Comparison of ENCODE assay signal across 9 cellular contexts in the genomic region with DNA sequence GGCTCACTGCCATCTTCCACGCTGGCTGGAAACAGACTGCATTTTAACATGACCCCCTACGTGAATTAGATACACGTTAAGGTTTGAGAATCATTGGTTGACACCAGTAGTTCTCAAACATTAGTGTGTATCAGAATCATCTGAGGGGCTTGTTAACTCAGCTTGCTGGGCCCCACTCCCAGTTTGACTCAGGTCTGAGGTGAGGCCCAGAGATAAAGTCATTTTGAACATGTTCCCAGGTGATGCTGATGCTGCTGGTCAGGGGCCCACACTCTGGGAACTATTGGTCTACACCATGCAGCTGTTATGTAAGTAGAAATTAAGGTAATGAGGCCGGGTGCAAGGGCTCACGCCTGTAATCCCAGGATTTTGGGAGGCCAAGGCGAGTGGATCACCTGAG. TPM values are rescaled to one million over a fixed set of nuclear protein-coding genes. Genes with fewer than 3 reads are reported as not detected.
DNase-seq lines count a peak whose midpoint lies in the region; ATAC-seq and TF ChIP-seq lines count a peak whose summit lies in the region.
"Had no signal": no experiment of that assay in that cellular context is flagged by ENCODE, and none has a peak within 500 bp of the region (broad histone marks: within the 10 kb centered on the region; RNA-seq: fewer than 3 reads in every experiment).

No MANE protein-coding gene starts in this region.

- no peak overlapping the region for H2AFZ ChIP-seq in OCI-LY7 (ENCODE audit: low read length)

- no peak for TF ChIP-seq EP300 in esophagus muscularis mucosa (IDR thresholded peaks at IDR 0.05)

- DNase-seq in GM06990 (ENCODE audit: extremely low read depth, insufficient read length) (no peak), OCI-LY7 (ENCODE audit: low spot score) (no peak), esophagus muscularis mucosa (ENCODE audit: extremely low spot score) (no peak), thyroid gland (no peak), CD1c-positive myeloid dendritic cell (ENCODE audit: extremely low spot score) (no peak)
- DNase-seq: left ventricle myocardium superior; stimulated activated CD4-positive, alpha-beta T cell treated with anti-CD3 and anti-CD28 coated beads, Interleukin-4, amount 100 ng/mL, for 1 hour had no signal

- peak overlapping the region; percentile 81 for H3K4me3 ChIP-seq in GM06990 (replicated peaks; ENCODE audit: low read depth, low read length)
- peak overlapping the region; percentile 77 for H3K4me3 ChIP-seq in OCI-LY7 (ENCODE audit: low read depth, low read length, poor library complexity, severe bottlenecking)
- peak overlapping the region in 2 of 4 donors; percentile 71 to 83 for H3K4me3 ChIP-seq in esophagus muscularis mucosa
- H3K4me3 ChIP-seq in skeletal muscle satellite cell (ENCODE audit: low read length) = no peak overlapping the region
- H3K4me3 ChIP-seq in thyroid gland (replicated peaks in 1 of 3) = no peak overlapping the region

- CTCF ChIA-PET in OCI-LY7 (lab: Charles Lee; ENCODE audit: unreplicated experiment) = interaction anchor here (0.5 to 1.1 kb wide), 2 partner anchors 11 to 246 kb away, joined by 5 read pairs; no protein-coding TSS in a partner anchor

- intact Hi-C loops in OCI-LY7 (cut with micrococcal nuclease; ENCODE audit: unreplicated experiment) = no loop called here
- intact Hi-C loops in esophagus muscularis mucosa (cut with DNase I) = no loop called here
- intact Hi-C loops in thyroid gland (cut with DNase I) = no loop called here

- POLR2A ChIA-PET in OCI-LY7 (lab: Charles Lee) = interaction anchor here (0.6 to 4.5 kb wide), 4 partner anchors 9 to 1538 kb away, joined by 3 to 49 read pairs (median 7); no protein-coding TSS in a partner anchor

- peaks cover 4% of the 10 kb centered on the region; the same call in 1 of the 2 replicates for H3K9me3 ChIP-seq in OCI-LY7 (ENCODE audit: low read length)
- H3K9me3 ChIP-seq in esophagus muscularis mucosa = no peaks in the 10 kb centered on the region
- no peaks in the 10 kb centered on the region for H3K9me3 ChIP-seq in skeletal muscle satellite cell (replicated peaks; ENCODE audit: low read length)
- H3K9me3 ChIP-seq in thyroid gland = no peaks in the 10 kb centered on the region

- BruUV-seq in OCI-LY7 (replicated peaks; lab: Mats Ljungman, UMichigan) = no TSS peak

- TF ChIP-seq CTCF in GM06990 (IDR thresholded peaks at IDR 0.05; ENCODE audit: insufficient read depth, low read length, poor library complexity, severe bottlenecking) (no peak), OCI-LY7 (conservative IDR thresholded peaks at IDR 0.05; ENCODE audit: low read length) (no peak), esophagus muscularis mucosa (IDR thresholded peaks at IDR 0.05) (no peak), thyroid gland (IDR thresholded peaks at IDR 0.05) (no peak)

- peaks cover 66% of the 10 kb centered on the region for H3K4me1 ChIP-seq in OCI-LY7 (ENCODE audit: insufficient read depth, low read length, poor library complexity, severe bottlenecking)
- peaks cover 17 to 47% (median 31%) of the 10 kb centered on the region in 4 donors for H3K4me1 ChIP-seq in esophagus muscularis mucosa
- peaks cover 13% of the 10 kb centered on the region for H3K4me1 ChIP-seq in skeletal muscle satellite cell (ENCODE audit: control insufficient read depth, insufficient read depth, low read length)
- peaks cover 7 to 20% of the 10 kb centered on the region in 2 donors for H3K4me1 ChIP-seq in thyroid gland

- H3K36me3 ChIP-seq in GM06990 (ENCODE audit: control insufficient read depth, insufficient read depth, low read length) (peaks cover 8% of the 10 kb centered on the region), OCI-LY7 (ENCODE audit: insufficient read depth, low read length) (peaks cover 30% of the 10 kb centered on the region), esophagus muscularis mucosa (peaks cover 14 to 29% (median 29%) of the 10 kb centered on the region in 4 donors), skeletal muscle satellite cell (ENCODE audit: insufficient read depth, low read length) (peaks cover 26% of the 10 kb centered on the region), thyroid gland (peaks cover 8 to 9% of the 10 kb centered on the region in 2 donors)

- no peaks in the 10 kb centered on the region for H3K9me2 ChIP-seq in OCI-LY7 (ENCODE audit: insufficient read depth, low read length)

- TF ChIP-seq POLR2A in esophagus muscularis mucosa (IDR thresholded peaks at IDR 0.05; ENCODE audit: low read depth) = no peak
- no peak for TF ChIP-seq POLR2A in thyroid gland (IDR thresholded peaks at IDR 0.05)

- peak overlapping the region; percentile 61 for H3K27ac ChIP-seq in OCI-LY7 (ENCODE audit: low read depth, low read length, poor library complexity, severe bottlenecking)
- peak overlapping the region; percentile 92 to 99 (median 97) for H3K27ac ChIP-seq in esophagus muscularis mucosa (replicated peaks in 1 of 4)
- H3K27ac ChIP-seq in thyroid gland = peak overlapping the region in 1 of 3 donors; percentile 89

- 76% methylated on average over 6 of the region's 6 CpGs for WGBS in esophagus muscularis mucosa
- 84 to 90% methylated on average over 6 of the region's 6 CpGs for WGBS in thyroid gland, 2 donors

- no peaks in the 10 kb centered on the region for H3K27me3 ChIP-seq in GM06990 (replicated peaks; ENCODE audit: control insufficient read depth, insufficient read depth, low read length)
- no peaks in the 10 kb centered on the region for H3K27me3 ChIP-seq in esophagus muscularis mucosa
- H3K27me3 ChIP-seq in skeletal muscle satellite cell (ENCODE audit: control insufficient read depth, insufficient read depth, low read length) = no peaks in the 10 kb centered on the region
- no peaks in the 10 kb centered on the region for H3K27me3 ChIP-seq in thyroid gland

- H4K20me1 ChIP-seq in OCI-LY7 (ENCODE audit: insufficient read depth, low read length) = no peaks in the 10 kb centered on the region

- no peak for ATAC-seq in GM18511 (IDR thresholded peaks at IDR 0.05; ENCODE audit: unreplicated experiment)

- H3K9ac ChIP-seq in skeletal muscle satellite cell (ENCODE audit: low read depth, low read length) = no peak overlapping the region

- peaks cover 47% of the 10 kb centered on the region; the same call in 1 of the 2 replicates for H3K79me2 ChIP-seq in OCI-LY7 (ENCODE audit: insufficient read depth, low read depth, low read length)

- H3K4me2 ChIP-seq in OCI-LY7 (ENCODE audit: low read length) = peak overlapping the region; percentile 97
- H3K4me2 ChIP-seq in skeletal muscle satellite cell (ENCODE audit: low read length) = peak overlapping the region; percentile 91

RNA-seq across cellular contexts. Expression of gene LSM10, which starts 1.3 kb away (rescaled TPM):
- 42.3 and 43.2 TPM in 2 replicates for total RNA-seq in OCI-LY7 (2014; rRNA removed; shearing (Covaris generic))
- total RNA-seq in OCI-LY7 (2022) (132 and 133 TPM in 2 replicates), esophagus muscularis mucosa (10 to 100 TPM; 42.2 to 64.5 (median 59.5) TPM), thyroid gland (10 to 100 TPM; 19.1 to 52.7 (median 49.0) TPM)
- total RNA-seq in skeletal muscle satellite cell (2012; rRNA removed) = 9.6 and 10.1 TPM in 2 replicates

RNA-seq across cellular contexts. Expression of gene STK40, which starts 10.6 kb away (rescaled TPM):
- total RNA-seq in OCI-LY7 (2014; rRNA removed; shearing (Covaris generic)) = 41.9 and 43.8 TPM in 2 replicates
- total RNA-seq in OCI-LY7 (2022) (81.9 and 83.9 TPM in 2 replicates), esophagus muscularis mucosa (100 to 1,000 TPM in 1 of 4 donors, 10 to 100 TPM in 3; 67.7 to 103 (median 80.2) TPM), thyroid gland (10 to 100 TPM; 37.0 to 61.1 (median 50.9) TPM)
- total RNA-seq in skeletal muscle satellite cell (2012; rRNA removed) = 15.0 and 15.5 TPM in 2 replicates

RNA-seq across cellular contexts. Expression of gene OSCP1, which starts 53.9 kb away (rescaled TPM):
- 0.82 and 1.4 TPM in 2 replicates for total RNA-seq in OCI-LY7 (2014; rRNA removed; shearing (Covaris generic))
- 2.0 and 3.5 TPM in 2 replicates for total RNA-seq in OCI-LY7 (2022)
- 10 to 100 TPM in 2 of 4 donors, 1 to 10 TPM in 2; 8.2 to 10.8 (median 9.6) TPM for total RNA-seq in esophagus muscularis mucosa
- total RNA-seq in skeletal muscle satellite cell (2012; rRNA removed) = 7.4 and 10.1 TPM in 2 replicates
- total RNA-seq in thyroid gland = 10 to 100 TPM; 15.2 to 31.9 (median 19.5) TPM

Comparison
In these comparisons a context has a peak if more than half of its experiments do, and no peak if none do; other contexts are left out.
1. H3K4me3 ChIP-seq: peak in GM06990 (single experiment) and OCI-LY7 (single experiment); none in skeletal muscle satellite cell (single experiment) and thyroid gland (0 of 3).